In the genomic region with DNA sequence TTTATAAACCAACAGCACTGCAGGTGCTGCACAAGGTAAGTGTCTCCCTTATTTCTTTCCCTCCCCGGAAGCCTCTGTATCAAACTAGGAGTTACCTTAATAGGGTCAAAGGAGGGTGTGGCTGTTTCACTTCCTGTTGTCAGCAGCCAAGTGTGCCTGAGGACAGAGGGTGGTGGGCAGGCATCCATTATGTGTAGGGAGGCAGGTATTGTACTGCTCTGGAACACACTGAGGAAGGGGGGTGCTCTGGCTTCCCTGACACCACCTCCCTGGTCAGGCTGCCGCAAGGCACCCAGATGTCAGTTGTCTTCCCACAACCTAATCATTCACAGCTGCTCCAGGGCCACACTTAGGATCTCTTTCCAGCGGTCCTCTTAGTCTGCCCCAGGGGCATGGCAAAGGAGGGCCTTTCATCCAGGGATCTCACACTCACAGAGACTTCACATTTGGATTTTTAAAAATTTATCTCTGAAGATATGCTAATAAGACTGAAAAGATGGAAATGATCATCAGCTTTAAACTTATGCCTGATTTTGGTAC, we compare ENCODE assay signal across 8 cellular contexts.
A peak's percentile ranks its signal among the peaks of the same experiment; 100 is the strongest.
DNase-seq lines count a peak whose midpoint lies in the region; ATAC-seq and TF ChIP-seq lines count a peak whose summit lies in the region.

No MANE protein-coding gene starts in this region.

- no peak overlapping the region for H3K27ac ChIP-seq in right atrium auricular region

- no peaks in the 10 kb centered on the region for H3K36me3 Mint-ChIP-seq in activated T-cell treated with anti-CD3 and anti-CD28 coated beads, Interleukin-2, amount 50 U/mL, for 4 hours (ENCODE audit: insufficient read depth)
- H3K36me3 Mint-ChIP-seq in type B pancreatic cell, result no peaks in the 10 kb centered on the region

- intact Hi-C loops in Right ventricle myocardium superior (cut with DNase I), result no loop called here

- ATAC-seq in Right ventricle myocardium superior (ENCODE audit: poor library complexity), result peak; percentile 39
- peak; percentile 84 for ATAC-seq in HG03354 (IDR thresholded peaks at IDR 0.05; ENCODE audit: poor library complexity, severe bottlenecking, unreplicated experiment)
- peak; percentile 39 to 68 for ATAC-seq in activated T-cell treated with anti-CD3 and anti-CD28 coated beads, Interleukin-2, amount 50 U/mL, for 4 hours
- ATAC-seq in HG02571 (IDR thresholded peaks at IDR 0.05; ENCODE audit: unreplicated experiment), result no peak

- H3K4me1 Mint-ChIP-seq in activated T-cell treated with anti-CD3 and anti-CD28 coated beads, Interleukin-2, amount 50 U/mL, for 4 hours (ENCODE audit: low read depth), result peaks cover 45% of the 10 kb centered on the region
- peaks cover 43% of the 10 kb centered on the region for H3K4me1 Mint-ChIP-seq in type B pancreatic cell (ENCODE audit: unreplicated experiment)

- H3K9me3 ChIP-seq in right atrium auricular region, result no peaks in the 10 kb centered on the region

- H3K27me3 Mint-ChIP-seq in activated T-cell treated with anti-CD3 and anti-CD28 coated beads, Interleukin-2, amount 50 U/mL, for 4 hours (ENCODE audit: low read depth), result no peaks in the 10 kb centered on the region
- H3K27me3 Mint-ChIP-seq in type B pancreatic cell, result no peaks in the 10 kb centered on the region

- peaks cover 0 to under 1% of the 10 kb centered on the region in 2 donors for H3K4me1 ChIP-seq in right atrium auricular region

- H3K27ac Mint-ChIP-seq in type B pancreatic cell, result peak overlapping the region; percentile 75

- H3K4me3 ChIP-seq in right atrium auricular region, result no peak overlapping the region

- no peaks in the 10 kb centered on the region for H3K9me3 Mint-ChIP-seq in activated T-cell treated with anti-CD3 and anti-CD28 coated beads, Interleukin-2, amount 50 U/mL, for 4 hours
- no peaks in the 10 kb centered on the region for H3K9me3 Mint-ChIP-seq in type B pancreatic cell

- peak overlapping the region; percentile 19 for H3K4me3 Mint-ChIP-seq in activated T-cell treated with anti-CD3 and anti-CD28 coated beads, Interleukin-2, amount 50 U/mL, for 4 hours
- no peak overlapping the region for H3K4me3 Mint-ChIP-seq in type B pancreatic cell

- H3K27me3 ChIP-seq in right atrium auricular region, result no peaks in the 10 kb centered on the region

- no peak for DNase-seq in Right ventricle myocardium superior
- DNase-seq in right atrium auricular region (ENCODE audit: low spot score), result no peak
- no peak for DNase-seq in activated T-cell treated with anti-CD3 and anti-CD28 coated beads, Interleukin-2, amount 50 U/mL, for 4 hours
- no peak for DNase-seq in type B pancreatic cell (ENCODE audit: extremely low spot score, unreplicated experiment)
- no peak for DNase-seq in HCEC 1CT
- DNase-seq in AG20443 (ENCODE audit: low spot score), result no peak

- TF ChIP-seq CTCF in right atrium auricular region (IDR thresholded peaks at IDR 0.05) (no peak), type B pancreatic cell (conservative IDR thresholded peaks at IDR 0.05) (no peak)

- no peaks in the 10 kb centered on the region for H3K36me3 ChIP-seq in right atrium auricular region
